In the genomic region with DNA sequence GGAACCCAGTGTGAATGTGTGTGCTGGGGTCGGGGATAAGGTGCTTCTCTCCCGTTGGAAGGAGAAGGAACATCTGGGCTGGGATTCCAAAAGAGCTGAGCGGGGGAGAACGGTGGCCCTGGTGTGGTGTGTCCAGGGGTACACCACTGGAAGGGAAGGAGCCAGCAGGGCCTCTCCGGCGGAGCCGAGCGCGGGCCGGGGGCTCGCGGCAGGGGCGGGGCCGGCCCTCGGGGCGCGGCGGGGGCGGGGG, we compare ENCODE assay signal across 8 cellular contexts. TPM values are rescaled to one million over a fixed set of nuclear protein-coding genes. Genes with fewer than 3 reads are reported as not detected.
DNase-seq lines count a peak whose midpoint lies in the region; ATAC-seq, FAIRE-seq and TF ChIP-seq lines count a peak whose summit lies in the region.

No MANE protein-coding gene starts in this region.

- H3K9ac ChIP-seq in DND-41 (ENCODE audit: low read depth, low read length), result peak overlapping the region; percentile 72

- DNase-seq in DND-41, result no peak
- DNase-seq in MG63, result no peak
- DNase-seq in dorsolateral prefrontal cortex, result no peak
- DNase-seq in ovary, result no peak
- DNase-seq in RKO (ENCODE audit: low spot score), result no peak
- no peak for DNase-seq in urothelium cell line (ENCODE audit: low spot score)
- no peak for DNase-seq in mesenteric fat pad (ENCODE audit: low spot score)

- TF ChIP-seq EP300 in ovary (IDR thresholded peaks at IDR 0.05), result no peak

- intact Hi-C loops in dorsolateral prefrontal cortex (cut with DNase I) (no loop called here), ovary (cut with DNase I) (no loop called here)

- H3K27me3 ChIP-seq in DND-41 (ENCODE audit: insufficient read depth, low read length, poor library complexity) (peaks cover 2% of the 10 kb centered on the region), MG63 (peaks cover 4% of the 10 kb centered on the region; the same call in 1 of the 2 replicates), dorsolateral prefrontal cortex (no peaks in the 10 kb centered on the region), ovary (no peaks in the 10 kb centered on the region)

- no peaks in the 10 kb centered on the region for H3K36me3 ChIP-seq in DND-41 (ENCODE audit: insufficient read depth, low read length)
- no peaks in the 10 kb centered on the region for H3K36me3 ChIP-seq in MG63
- H3K36me3 ChIP-seq in ovary, result no peaks in the 10 kb centered on the region

- H3K4me1 ChIP-seq in DND-41 (ENCODE audit: insufficient read depth, low read length) (peaks cover 24% of the 10 kb centered on the region), ovary (ENCODE audit: insufficient read depth) (no peaks in the 10 kb centered on the region)

- peak overlapping the region; percentile 91 for H2AFZ ChIP-seq in DND-41 (ENCODE audit: low read depth, low read length)

- TF ChIP-seq POLR2A in ovary (IDR thresholded peaks at IDR 0.05), result no peak

- peak overlapping the region; percentile 91 for H3K4me2 ChIP-seq in DND-41 (ENCODE audit: insufficient read depth, low read length)

- TF ChIP-seq CTCF in DND-41 (IDR thresholded peaks at IDR 0.05; ENCODE audit: borderline replicate concordance, extremely low read depth, low read length, poor library complexity, severe bottlenecking), result no peak
- TF ChIP-seq CTCF in dorsolateral prefrontal cortex (IDR thresholded peaks at IDR 0.05 in 54 of 56, conservative IDR thresholded peaks at IDR 0.05 in 2 of 56; ENCODE audit: low read depth in 1 of 56, partially characterized antibody in 56 of 56), result no peak
- no peak for TF ChIP-seq CTCF in ovary (IDR thresholded peaks at IDR 0.05)

- H3K9me3 ChIP-seq in DND-41 (ENCODE audit: insufficient read depth, low read length, severe bottlenecking) (no peaks in the 10 kb centered on the region), MG63 (no peaks in the 10 kb centered on the region), ovary (no peaks in the 10 kb centered on the region)

- peaks cover 4% of the 10 kb centered on the region; the same call in 1 of the 2 replicates for H4K20me1 ChIP-seq in DND-41 (ENCODE audit: insufficient read depth, low read length)

- H3K4me3 ChIP-seq in DND-41 (ENCODE audit: low read depth in 1 of 2, low read length in 2 of 2) (peak overlapping the region; percentile 26 to 69; a peak in 3 of 4 replicates), MG63 (peak overlapping the region; percentile 46), dorsolateral prefrontal cortex (peak overlapping the region; percentile 11 to 95 (median 73)), ovary (peak overlapping the region; percentile 37)

- no peaks in the 10 kb centered on the region for H3K79me2 ChIP-seq in DND-41 (ENCODE audit: insufficient read depth, low read length)

- FAIRE-seq in urothelium cell line (lab: Jason Lieb, UNC), result no peak

- ATAC-seq in DND-41 (ENCODE audit: insufficient read depth, low read depth) (no peak), GM21447 (IDR thresholded peaks at IDR 0.05; ENCODE audit: unreplicated experiment) (no peak)

- peak overlapping the region; percentile 60 for H3K27ac ChIP-seq in DND-41 (ENCODE audit: low read length)
- H3K27ac ChIP-seq in dorsolateral prefrontal cortex, result peak overlapping the region in 23 of 59 donors; percentile 8 to 82 (median 51)
- H3K27ac ChIP-seq in ovary, result no peak overlapping the region

- 0 to 1% (median 0%) methylated on average over 6 to 19 of the region's 19 CpGs for WGBS in ovary, 3 donors

RNA-seq across cellular contexts. Expression of a gene that starts 0.2 kb away (rescaled TPM):
- 10.1 and 10.2 TPM in 2 replicates for total RNA-seq in MG63 (2014; rRNA removed; shearing (Covaris generic); ENCODE audit: low replicate concordance)
- 10 to 100 TPM; 11.3 to 46.0 (median 22.5) TPM for total RNA-seq in dorsolateral prefrontal cortex
- total RNA-seq in ovary, result 10 to 100 TPM in 1 of 7 donors, 1 to 10 TPM in 6; 3.2 to 18.8 (median 5.2) TPM
- 10 to 100 TPM in 1 of 2 donors, 1 to 10 TPM in 1; 2.2 to 11.2 TPM for polyA plus RNA-seq in ovary
- total RNA-seq in mesenteric fat pad, result 28.3 TPM

RNA-seq across cellular contexts. Expression of a gene that starts 57.1 kb away (rescaled TPM):
- 568 and 802 TPM in 2 replicates for total RNA-seq in MG63 (2014; rRNA removed; shearing (Covaris generic); ENCODE audit: low replicate concordance)
- 100 to 1,000 TPM in 110 of 120 experiments, 10 to 100 TPM in 10; 80.7 to 313 (median 149) TPM for total RNA-seq in dorsolateral prefrontal cortex
- 100 to 1,000 TPM; 199 to 504 (median 381) TPM for total RNA-seq in ovary
- 100 to 1,000 TPM; 608 to 609 TPM for polyA plus RNA-seq in ovary
- total RNA-seq in mesenteric fat pad, result 151 TPM
